Comparison of ENCODE assay signal across 3 cellular contexts in genomic region chr18:80202-80601, GRCh38. TPM values are rescaled to one million over a fixed set of nuclear protein-coding genes. Genes with fewer than 3 reads are reported as not detected.
"Had no signal": no experiment of that assay in that cellular context is flagged by ENCODE, and none has a peak within 500 bp of the region (broad histone marks: within the 10 kb centered on the region; RNA-seq: fewer than 3 reads in every experiment).

No MANE protein-coding gene starts in this region.

RNA-seq across cellular contexts. Expression of gene TUBB8B, which starts 30.8 kb away (rescaled TPM):
- total RNA-seq: GM23248, H4, HFFc6 had no signal
- polyA plus RNA-seq: GM23248 had no signal
